In the genomic region with DNA sequence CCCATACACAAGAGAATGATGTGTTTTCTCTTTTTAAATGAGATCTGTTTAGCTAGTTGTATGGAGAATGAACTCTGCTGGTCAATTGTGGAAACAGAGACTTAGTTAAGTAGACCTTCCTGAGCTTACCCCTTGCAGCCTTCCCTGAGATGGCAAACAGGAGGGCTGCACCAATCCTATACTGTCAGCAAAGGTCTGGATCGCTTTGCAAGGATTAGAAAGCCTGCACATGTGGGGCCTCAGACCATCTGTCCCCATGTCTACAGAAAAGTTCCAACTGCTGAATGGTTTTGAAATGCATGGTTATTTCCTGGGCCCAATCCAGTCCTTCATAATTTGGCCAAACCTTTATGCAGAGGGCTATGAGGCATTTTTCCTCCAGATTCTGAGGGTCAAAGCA, we compare ENCODE assay signal across 16 cellular contexts.
DNase-seq lines count a peak whose midpoint lies in the region; ATAC-seq and TF ChIP-seq lines count a peak whose summit lies in the region.
"Had no signal": no experiment of that assay in that cellular context is flagged by ENCODE, and none has a peak within 500 bp of the region (broad histone marks: within the 10 kb centered on the region; RNA-seq: fewer than 3 reads in every experiment).

No MANE protein-coding gene starts in this region.

- peak; percentile 71 for DNase-seq in DMS 273 treated with DMSO at 0.1 percent for 48 hours (lab: John Stamatoyannopoulos, UW)
- peak; percentile 3 for DNase-seq in NCI-H2171 (lab: John Stamatoyannopoulos, UW)
- DNase-seq in NCI-H524 treated with DMSO at 0.1 percent for 48 hours (lab: John Stamatoyannopoulos, UW), result peak; percentile 30
- DNase-seq in WERI-Rb-1, result peak; percentile 93
- DNase-seq in PC-9, result no peak
- no peak for DNase-seq in lower lobe of right lung
- no peak for DNase-seq in T-helper 9 cell
- no peak for DNase-seq in RWPE1 (ENCODE audit: low spot score)
- DNase-seq: Calu3; CD4-positive, alpha-beta memory T cell; COR-L47; DMS53; DMS79 treated with DMSO at 0.1 percent for 48 hours; GOT3; HFFc6 had no signal

- no peaks in the 10 kb centered on the region for H3K36me3 ChIP-seq in WERI-Rb-1
- no peaks in the 10 kb centered on the region for H3K36me3 ChIP-seq in PC-9 (ENCODE audit: low read depth)
- H3K36me3 ChIP-seq in lower lobe of right lung, result no peaks in the 10 kb centered on the region
- H3K36me3 ChIP-seq: HAP-1 had no signal

- BruUV-seq in PC-9 (replicated peaks; lab: Mats Ljungman, UMichigan), result no TSS peak

- no peaks in the 10 kb centered on the region for H4K20me1 ChIP-seq in PC-9 (ENCODE audit: insufficient read depth)

- POLR2A ChIA-PET in PC-9 (lab: Charles Lee; ENCODE audit: unreplicated experiment), result no interaction called here
- POLR2A ChIA-PET in RWPE1 (lab: Yijun Ruan, JAX; ENCODE audit: low non-redundant PET), result no interaction called here

- no peaks in the 10 kb centered on the region for H3K27me3 ChIP-seq in WERI-Rb-1 (ENCODE audit: insufficient read depth, low read depth, severe bottlenecking)
- H3K27me3 ChIP-seq in PC-9 (ENCODE audit: insufficient read depth, low read depth), result no peaks in the 10 kb centered on the region
- no peaks in the 10 kb centered on the region for H3K27me3 ChIP-seq in lower lobe of right lung (ENCODE audit: low read depth)

- no peak for ATAC-seq in lower lobe of right lung

- H3K4me1 ChIP-seq in PC-9 (replicated peaks; ENCODE audit: insufficient read depth), result 0 out of 2 replicates have a peak, but pooled peaks cover under 1% of the 10 kb centered on the region
- no peaks in the 10 kb centered on the region for H3K4me1 ChIP-seq in lower lobe of right lung
- H3K4me1 ChIP-seq: HAP-1 had no signal

- H3F3A ChIP-seq in PC-9 (ENCODE audit: insufficient read depth, low read depth), result no peaks in the 10 kb centered on the region

- TF ChIP-seq CTCF in WERI-Rb-1 (IDR thresholded peaks at IDR 0.05; ENCODE audit: low read depth, low read length) (no peak), PC-9 (conservative IDR thresholded peaks at IDR 0.05) (no peak), lower lobe of right lung (IDR thresholded peaks at IDR 0.05) (no peak), RWPE1 (conservative IDR thresholded peaks at IDR 0.05; ENCODE audit: low read depth) (no peak)

- H3K4me3 ChIP-seq in WERI-Rb-1 (ENCODE audit: low read depth, low read length) (no peak overlapping the region), PC-9 (no peak overlapping the region), lower lobe of right lung (no peak overlapping the region)
- H3K4me3 ChIP-seq: HAP-1 had no signal

- H3K9me3 ChIP-seq in WERI-Rb-1 (ENCODE audit: severe bottlenecking), result peaks cover 8% of the 10 kb centered on the region
- H3K9me3 ChIP-seq in PC-9 (ENCODE audit: insufficient read depth, low read depth), result peaks cover 3% of the 10 kb centered on the region
- no peaks in the 10 kb centered on the region for H3K9me3 ChIP-seq in lower lobe of right lung
- H3K9me3 ChIP-seq: HAP-1 had no signal

- no peak overlapping the region for H3K4me2 ChIP-seq in PC-9

- no peaks in the 10 kb centered on the region for H3K79me2 ChIP-seq in PC-9 (ENCODE audit: low read depth)

- H3K9me2 ChIP-seq in PC-9 (ENCODE audit: insufficient read depth), result no peaks in the 10 kb centered on the region

- H3K27ac ChIP-seq in WERI-Rb-1 (peak overlapping the region; percentile 68), PC-9 (no peak overlapping the region), lower lobe of right lung (no peak overlapping the region), RWPE1 (no peak overlapping the region)

- CTCF ChIA-PET in PC-9 (lab: Charles Lee), result no interaction called here
- CTCF ChIA-PET in RWPE1 (lab: Yijun Ruan, JAX), result no interaction called here

- no peak overlapping the region for H2AFZ ChIP-seq in PC-9

- intact Hi-C loops in PC-9 (cut with micrococcal nuclease; ENCODE audit: unreplicated experiment), result no loop called here
- intact Hi-C loops in lower lobe of right lung (cut with DNase I), result no loop called here

Comparison
In these comparisons a context has a peak if more than half of its experiments do, and no peak if none do; other contexts are left out.
1. DNase-seq: peak in DMS 273 treated with DMSO at 0.1 percent for 48 hours (single experiment), NCI-H2171 (single experiment), NCI-H524 treated with DMSO at 0.1 percent for 48 hours (single experiment) and WERI-Rb-1 (single experiment); none in PC-9 (0 of 2), lower lobe of right lung (single experiment), T-helper 9 cell (single experiment) and RWPE1 (single experiment).